Comparison of ENCODE assay signal across 12 cellular contexts in genomic region chr16:15491430-15491829, GRCh38.
"Had no signal": no experiment of that assay in that cellular context is flagged by ENCODE, and none has a peak within 500 bp of the region (broad histone marks: within the 10 kb centered on the region; RNA-seq: fewer than 3 reads in every experiment).

No MANE protein-coding gene starts in this region.

- H3K36me3 Mint-ChIP-seq: naive thymus-derived CD8-positive, alpha-beta T cell; T-cell had no signal

- H3K27ac Mint-ChIP-seq: progenitor cell of endocrine pancreas, T-cell, type B pancreatic cell had no signal

- H3K36me3 ChIP-seq: breast epithelium had no signal

- H3K4me3 Mint-ChIP-seq: naive thymus-derived CD8-positive, alpha-beta T cell; T-cell; type B pancreatic cell had no signal

- H3K27me3 ChIP-seq: breast epithelium had no signal

- ATAC-seq: activated naive CD4-positive, alpha-beta T cell treated with anti-CD3 and anti-CD28 coated beads, Interleukin-2, amount 50 U/mL, for 72 hours; esophagus mucosa; naive thymus-derived CD8-positive, alpha-beta T cell; right cardiac atrium; T-cell had no signal

- H3K9me3 Mint-ChIP-seq: naive thymus-derived CD8-positive, alpha-beta T cell; T-cell had no signal

- H3K4me3 ChIP-seq: breast epithelium, smooth muscle cell had no signal

- H3K27me3 Mint-ChIP-seq: naive thymus-derived CD8-positive, alpha-beta T cell; progenitor cell of endocrine pancreas; T-cell had no signal

- H3K4me1 ChIP-seq: breast epithelium had no signal

- DNase-seq: activated CD4-positive, CD25-positive, alpha-beta regulatory T cell; anterior cingulate cortex; glutamatergic neuron; naive thymus-derived CD8-positive, alpha-beta T cell; right cardiac atrium; T-cell had no signal

- H3K27ac ChIP-seq: breast epithelium had no signal

- H3K4me2 ChIP-seq: smooth muscle cell had no signal

- H3K9me3 ChIP-seq: breast epithelium had no signal
